In genomic region chr15:23035964-23036566, GRCh38 we compare ENCODE assay signal across 9 cellular contexts. TPM values are rescaled to one million over a fixed set of nuclear protein-coding genes. Genes with fewer than 3 reads are reported as not detected.
A peak's percentile ranks its signal among the peaks of the same experiment; 100 is the strongest.
DNase-seq lines count a peak whose midpoint lies in the region; TF ChIP-seq lines count a peak whose summit lies in the region.
"Had no signal": no experiment of that assay in that cellular context is flagged by ENCODE, and none has a peak within 500 bp of the region (broad histone marks: within the 10 kb centered on the region; RNA-seq: fewer than 3 reads in every experiment).

No MANE protein-coding gene starts in this region.

- TF ChIP-seq CTCF in AG09309 (IDR thresholded peaks at IDR 0.05; ENCODE audit: control insufficient read depth, insufficient read depth, low read depth, low read length, missing control alignments) (peak; percentile 81), GM10248 (IDR thresholded peaks at IDR 0.05; ENCODE audit: control extremely low read depth, extremely low read depth, low read depth, missing control alignments) (peak; percentile 71), NB4 (IDR thresholded peaks at IDR 0.05; ENCODE audit: low read depth, low read length) (peak; percentile 88), fibroblast of the aortic adventitia (IDR thresholded peaks at IDR 0.05; ENCODE audit: insufficient read depth, low read length) (peak; percentile 87), retinal pigment epithelial cell (conservative IDR thresholded peaks at IDR 0.05; ENCODE audit: low read depth, low read length) (peak; percentile 88), vagina (IDR thresholded peaks at IDR 0.05) (peak in 1 of 3 experiments; percentile 37)

- peaks cover 20% of the 10 kb centered on the region for H3K4me1 ChIP-seq in vagina

- H3K36me3 ChIP-seq in vagina: peaks cover 0 to 28% of the 10 kb centered on the region in 2 donors

- H3K27me3 ChIP-seq in vagina: no peaks in the 10 kb centered on the region

- TF ChIP-seq POLR2A in NB4 (IDR thresholded peaks at IDR 0.05; ENCODE audit: extremely low read depth, insufficient read length): no peak
- TF ChIP-seq POLR2A in vagina (IDR thresholded peaks at IDR 0.05): no peak

- CTCF ChIA-PET in GM10248 (lab: Yijun Ruan, JAX): interaction anchor here (0.6 to 4.0 kb wide), 24 partner anchors 8 to 269 kb away, joined by 3 to 47 read pairs (median 4); partner anchors contain the start of gene CYFIP1

- intact Hi-C loops in vagina (cut with DNase I): no loop called here

- DNase-seq in AG09309 (ENCODE audit: low read depth): no peak
- peak; percentile 56 for DNase-seq in GM10248 (ENCODE audit: extremely low spot score)
- peak; percentile 81 for DNase-seq in NB4 (ENCODE audit: low read depth)
- peak; percentile 38 for DNase-seq in activated T-cell treated with anti-CD3 and anti-CD28 coated beads for 1 hour (ENCODE audit: low read depth)
- DNase-seq in fibroblast of the aortic adventitia (ENCODE audit: low read depth): peak; percentile 55
- DNase-seq in retinal pigment epithelial cell (ENCODE audit: low read depth): no peak
- no peak for DNase-seq in vagina (ENCODE audit: extremely low spot score in 2 of 2)
- no peak for DNase-seq in NCI-H774 (lab: John Stamatoyannopoulos, UW)

- H3K27ac ChIP-seq in vagina: no peak overlapping the region
- H3K27ac ChIP-seq: skin epidermis had no signal

- H3K9me3 ChIP-seq in vagina: no peaks in the 10 kb centered on the region

- POLR2A ChIA-PET in GM10248 (lab: Yijun Ruan, JAX): no interaction called here

- no peak overlapping the region for H3K4me3 ChIP-seq in AG09309 (ENCODE audit: control insufficient read depth, low read depth, low read length)
- no peak overlapping the region for H3K4me3 ChIP-seq in NB4 (ENCODE audit: low read depth, low read length)
- H3K4me3 ChIP-seq in fibroblast of the aortic adventitia (ENCODE audit: low read depth, low read length): no peak overlapping the region
- H3K4me3 ChIP-seq in retinal pigment epithelial cell (ENCODE audit: low read length): no peak overlapping the region
- no peak overlapping the region for H3K4me3 ChIP-seq in vagina
- H3K4me3 ChIP-seq: skin epidermis had no signal

RNA-seq across cellular contexts. Expression of gene TUBGCP5, which starts 3.3 kb away (rescaled TPM):
- total RNA-seq in fibroblast of the aortic adventitia (ENCODE audit: low replicate concordance) (17.3 and 37.5 TPM in 2 replicates), vagina (11.3 TPM)

RNA-seq across cellular contexts. Expression of gene CYFIP1, which starts 55.9 kb away (rescaled TPM):
- total RNA-seq in fibroblast of the aortic adventitia (ENCODE audit: low replicate concordance): 87.2 and 95.8 TPM in 2 replicates
- total RNA-seq in vagina: 101 TPM

Comparison
In these comparisons a context has a peak if more than half of its experiments do, and no peak if none do; other contexts are left out.
1. DNase-seq: peak in GM10248 (single experiment), NB4 (single experiment), activated T-cell treated with anti-CD3 and anti-CD28 coated beads for 1 hour (single experiment) and fibroblast of the aortic adventitia (single experiment); none in AG09309 (single experiment), retinal pigment epithelial cell (single experiment), vagina (0 of 2) and NCI-H774 (single experiment).